4 cellular contexts compared by ENCODE assay signal in genomic region chr7:99795864-99796263, GRCh38. TPM values are rescaled to one million over a fixed set of nuclear protein-coding genes. Genes with fewer than 3 reads are reported as not detected.
"Had no signal": no experiment of that assay in that cellular context is flagged by ENCODE, and none has a peak within 500 bp of the region (broad histone marks: within the 10 kb centered on the region; RNA-seq: fewer than 3 reads in every experiment).

No MANE protein-coding gene starts in this region.

RNA-seq across cellular contexts. Expression of gene CYP3A4, which starts 11.9 kb away (rescaled TPM):
- total RNA-seq: HT-29, IMR-90 had no signal
- polyA plus RNA-seq: IgD-negative memory B cell, IMR-90 had no signal

RNA-seq across cellular contexts. Expression of gene CYP3A43, which starts 31.9 kb away (rescaled TPM):
- total RNA-seq: HT-29, HT1080, IMR-90 had no signal
- polyA plus RNA-seq: IgD-negative memory B cell, IMR-90 had no signal
